In the genomic region with DNA sequence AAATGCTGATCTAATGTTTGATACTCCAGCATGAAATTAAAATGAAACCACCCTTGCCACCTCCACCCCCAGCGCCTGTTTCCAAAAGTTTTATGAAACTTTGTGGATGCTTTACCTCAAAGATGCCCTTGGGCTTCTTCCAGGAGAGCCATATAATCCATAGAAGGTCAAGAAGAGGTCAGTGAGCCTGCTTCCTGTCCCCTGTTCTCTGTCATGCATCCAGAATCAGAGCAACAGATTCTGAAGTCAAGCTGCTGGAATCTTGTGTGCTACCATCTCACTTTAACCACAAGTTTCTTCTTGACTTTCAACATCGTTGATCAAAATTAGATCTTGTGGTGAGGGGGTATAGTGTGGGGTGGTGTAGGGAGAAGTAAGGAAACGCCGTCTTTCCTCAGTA, we compare ENCODE assay signal across 31 cellular contexts. TPM values are rescaled to one million over a fixed set of nuclear protein-coding genes. Genes with fewer than 3 reads are reported as not detected.
"Had no signal": no experiment of that assay in that cellular context is flagged by ENCODE, and none has a peak within 500 bp of the region (broad histone marks: within the 10 kb centered on the region; RNA-seq: fewer than 3 reads in every experiment).

No MANE protein-coding gene starts in this region.

- H3K9me3 Mint-ChIP-seq: activated CD4-positive, alpha-beta T cell treated with anti-CD3 and anti-CD28 coated beads, Interleukin-2, amount 10 ng/mL, durations not matched to agents 7 days and 5 days; activated naive CD4-positive, alpha-beta T cell treated with anti-CD3 and anti-CD28 coated beads for 36 hours; activated naive CD4-positive, alpha-beta T cell treated with anti-CD3 and anti-CD28 coated beads, Interleukin-2, amount 50 U/mL, for 72 hours; activated T-cell treated with anti-CD3 and anti-CD28 coated beads, Interleukin-2, amount 50 U/mL, for 4 hours; activated T-helper 1 cell treated with anti-CD3 and anti-CD28 coated beads, Interleukin-12 subunit alpha, Interleukin-12 subunit beta, Interleukin-2, Interleukin-4 antibody, amounts not matched to agents 30 ng/mL and 10 ng/mL and 1 ng/mL, durations not matched to agents 14 hours and 24 hours and 36 hours; central memory CD8-positive, alpha-beta T cell; T-helper 1 cell treated with Interleukin-12 subunit alpha and Interleukin-12 subunit beta and Interleukin-4 antibody, amounts not matched to agents 30 μg/mL and 1 μg/mL, for 36 hours; T-helper 2 cell treated with Interferon-gamma antibody and Interleukin-4, amounts not matched to agents 5 μg/mL and 100 μg/mL, for 36 hours had no signal

- H3K27ac ChIP-seq: adrenal gland, cardiac muscle cell, SJSA1 had no signal

- H3K27me3 ChIP-seq: adrenal gland, cardiac muscle cell, SJSA1 had no signal

- DNase-seq: activated CD4-positive, alpha-beta T cell treated with anti-CD3 and anti-CD28 coated beads for 36 hours; activated CD4-positive, alpha-beta T cell treated with anti-CD3 and anti-CD28 coated beads, Interleukin-2, amount 10 ng/mL, durations not matched to agents 7 days and 5 days; activated CD4-positive, alpha-beta T cell treated with anti-CD3 and anti-CD28 coated beads, Interleukin-2, amount 50 U/mL, for 48 hours; activated gamma-delta T cell treated with Interleukin-2 at 50 U/mL for 16 hours; activated naive CD4-positive, alpha-beta T cell treated with anti-CD3 and anti-CD28 coated beads for 36 hours; activated T-cell treated with anti-CD3 and anti-CD28 coated beads, Interleukin-2, amount 50 U/mL, for 4 hours; adrenal gland; NCI-H1105; NCI-H1417 treated with DMSO at 0.1 percent for 48 hours; NCI-H1694; NCI-H1930; NCI-H2081 treated with DMSO at 0.1 percent for 48 hours; NCI-H226; NCI-H446 treated with DMSO at 0.1 percent for 48 hours; NCI-H524; NCI-H69; NCI-H82; RPMI8226; SHP77 treated with DMSO at 0.1 percent for 48 hours; SK-N-SH had no signal

- H3K9me3 ChIP-seq: adrenal gland, SJSA1, SK-N-SH had no signal

- H3K4me3 ChIP-seq: adrenal gland, cardiac muscle cell, K562, SJSA1 had no signal

- H3K27ac Mint-ChIP-seq: activated naive CD4-positive, alpha-beta T cell treated with anti-CD3 and anti-CD28 coated beads for 36 hours; activated T-helper 1 cell treated with anti-CD3 and anti-CD28 coated beads, Interleukin-12 subunit alpha, Interleukin-12 subunit beta, Interleukin-2, Interleukin-4 antibody, amounts not matched to agents 30 ng/mL and 10 ng/mL and 1 ng/mL, durations not matched to agents 14 hours and 24 hours and 36 hours; T-helper 1 cell treated with Interleukin-12 subunit alpha and Interleukin-12 subunit beta and Interleukin-4 antibody, amounts not matched to agents 30 μg/mL and 1 μg/mL, for 36 hours; T-helper 2 cell treated with Interferon-gamma antibody and Interleukin-4, amounts not matched to agents 5 μg/mL and 100 μg/mL, for 36 hours had no signal

- H3K9ac ChIP-seq: SK-N-SH had no signal

- H3K4me3 Mint-ChIP-seq: activated CD4-positive, alpha-beta T cell treated with anti-CD3 and anti-CD28 coated beads for 36 hours; activated CD4-positive, alpha-beta T cell treated with anti-CD3 and anti-CD28 coated beads, Interleukin-2, amount 10 ng/mL, durations not matched to agents 7 days and 5 days; activated naive CD4-positive, alpha-beta T cell treated with anti-CD3 and anti-CD28 coated beads for 36 hours; activated T-cell treated with anti-CD3 and anti-CD28 coated beads, Interleukin-2, amount 50 U/mL, for 4 hours; activated T-helper 1 cell treated with anti-CD3 and anti-CD28 coated beads, Interleukin-12 subunit alpha, Interleukin-12 subunit beta, Interleukin-2, Interleukin-4 antibody, amounts not matched to agents 30 ng/mL and 10 ng/mL and 1 ng/mL, durations not matched to agents 14 hours and 24 hours and 36 hours; central memory CD8-positive, alpha-beta T cell; T-helper 1 cell treated with Interleukin-12 subunit alpha and Interleukin-12 subunit beta and Interleukin-4 antibody, amounts not matched to agents 30 μg/mL and 1 μg/mL, for 36 hours; T-helper 2 cell treated with Interferon-gamma antibody and Interleukin-4, amounts not matched to agents 5 μg/mL and 100 μg/mL, for 36 hours had no signal

- H3K4me2 ChIP-seq: SK-N-SH had no signal

- ATAC-seq: activated CD4-positive, alpha-beta T cell treated with anti-CD3 and anti-CD28 coated beads for 36 hours; activated naive CD4-positive, alpha-beta T cell treated with anti-CD3 and anti-CD28 coated beads, Interleukin-2, amount 50 U/mL, for 72 hours; activated T-cell treated with anti-CD3 and anti-CD28 coated beads, Interleukin-2, amount 50 U/mL, for 4 hours; K562; Panc1 had no signal

- H3K27me3 Mint-ChIP-seq: activated CD4-positive, alpha-beta T cell treated with anti-CD3 and anti-CD28 coated beads for 36 hours; activated CD4-positive, alpha-beta T cell treated with anti-CD3 and anti-CD28 coated beads, Interleukin-2, amount 10 ng/mL, durations not matched to agents 7 days and 5 days; central memory CD8-positive, alpha-beta T cell had no signal

RNA-seq across cellular contexts. Expression of gene RPRML, which starts 47.5 kb away (rescaled TPM):
- total RNA-seq: activated CD4-positive, alpha-beta T cell treated with anti-CD3 and anti-CD28 coated beads for 36 hours; activated CD4-positive, alpha-beta T cell treated with anti-CD3 and anti-CD28 coated beads, Interleukin-2, amount 10 ng/mL, durations not matched to agents 7 days and 5 days; activated CD8-positive, alpha-beta memory T cell treated with anti-CD3 and anti-CD28 coated beads for 36 hours; activated naive CD4-positive, alpha-beta T cell treated with anti-CD3 and anti-CD28 coated beads for 36 hours; activated naive CD4-positive, alpha-beta T cell treated with anti-CD3 and anti-CD28 coated beads, Interleukin-2, amount 50 U/mL, for 72 hours; activated T-cell treated with anti-CD3 and anti-CD28 coated beads, Interleukin-2, amount 50 U/mL, for 4 hours; activated T-helper 1 cell treated with anti-CD3 and anti-CD28 coated beads, Interleukin-12 subunit alpha, Interleukin-12 subunit beta, Interleukin-2, Interleukin-4 antibody, amounts not matched to agents 30 ng/mL and 10 ng/mL and 1 ng/mL, durations not matched to agents 14 hours and 24 hours and 36 hours; adrenal gland; cardiac muscle cell; K562; MCF 10A; SJSA1 had no signal
- polyA plus RNA-seq: cardiac muscle cell, K562, SK-N-SH had no signal
